22 cellular contexts compared by ENCODE assay signal in the genomic region with DNA sequence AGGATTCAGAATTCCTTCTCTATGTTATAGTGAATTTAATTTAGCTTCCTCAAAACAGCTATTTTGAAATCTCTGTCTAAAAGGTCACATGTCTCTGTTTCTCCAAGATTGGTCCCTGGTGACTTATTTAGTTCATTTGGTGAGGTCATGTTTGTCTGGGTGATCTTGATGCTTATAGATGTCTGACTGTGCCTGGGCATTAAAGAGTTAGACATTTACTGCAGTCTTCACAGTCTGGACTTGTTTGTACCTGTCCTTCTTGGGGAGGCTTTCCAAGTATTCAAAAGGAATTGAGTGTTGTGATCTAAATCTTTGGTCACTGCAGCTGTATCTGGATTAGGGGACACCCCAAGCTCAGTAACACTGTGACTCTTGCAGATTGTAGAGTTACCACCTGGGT.
"Had no signal": no experiment of that assay in that cellular context is flagged by ENCODE, and none has a peak within 500 bp of the region (broad histone marks: within the 10 kb centered on the region; RNA-seq: fewer than 3 reads in every experiment).

No MANE protein-coding gene starts in this region.

- H3K4me3 ChIP-seq: breast epithelium, heart right ventricle, left lung, lower lobe of right lung, neural progenitor cell, right atrium auricular region, spleen, tibial nerve had no signal

- DNase-seq: activated B cell treated with CpG ODN at 0.5 μM for 24 hours; activated CD4-positive, alpha-beta T cell treated with anti-CD3 and anti-CD28 coated beads, Interleukin-2, amount 50 U/mL, for 1 hour; activated CD8-positive, alpha-beta T cell treated with anti-CD3 and anti-CD28 coated beads for 36 hours; activated naive CD8-positive, alpha-beta T cell treated with anti-CD3 and anti-CD28 coated beads, Interleukin-2, amount 50 U/mL, for 24 hours; activated T-cell treated with anti-CD3 and anti-CD28 coated beads, Interleukin-2, amount 50 U/mL, for 4 hours; amygdala; endodermal cell; heart right ventricle; left lung; lower lobe of right lung; mesendoderm; natural killer cell; occipital lobe; spleen; stimulated activated CD4-positive, alpha-beta T cell treated with anti-CD3 and anti-CD28 coated beads, Interleukin-2, amount 100 ng/mL, for 48 hours; stimulated activated naive CD4-positive, alpha-beta T cell treated with Interleukin-2 at 50 U/mL for 16 hours; T-helper 1 cell had no signal

- ATAC-seq: activated CD8-positive, alpha-beta T cell treated with anti-CD3 and anti-CD28 coated beads for 36 hours; activated naive CD8-positive, alpha-beta T cell treated with anti-CD3 and anti-CD28 coated beads, Interleukin-2, amount 50 U/mL, for 24 hours; activated T-cell treated with anti-CD3 and anti-CD28 coated beads, Interleukin-2, amount 50 U/mL, for 4 hours; activated T-helper 17 cell treated with anti-CD3 and anti-CD28 coated beads, Interleukin-2, amount 50 U/mL, for 72 hours; heart right ventricle; left lung; lower lobe of right lung had no signal

- H3K36me3 ChIP-seq: breast epithelium, heart right ventricle, left lung, lower lobe of right lung, neural progenitor cell, right atrium auricular region, spleen, tibial nerve had no signal

- H3K27me3 ChIP-seq: breast epithelium, heart right ventricle, left lung, neural progenitor cell, right atrium auricular region, spleen, tibial nerve had no signal
